Comparison of ENCODE assay signal across 9 cellular contexts in genomic region chrX:40176979-40177430, GRCh38.
DNase-seq lines count a peak whose midpoint lies in the region; TF ChIP-seq lines count a peak whose summit lies in the region.
"Had no signal": no experiment of that assay in that cellular context is flagged by ENCODE, and none has a peak within 500 bp of the region (broad histone marks: within the 10 kb centered on the region; RNA-seq: fewer than 3 reads in every experiment).

No MANE protein-coding gene starts in this region.

- H3K9me3 Mint-ChIP-seq in endodermal cell: peaks cover 23% of the 10 kb centered on the region
- no peaks in the 10 kb centered on the region for H3K9me3 Mint-ChIP-seq in neural crest cell

- H3K36me3 ChIP-seq in SK-N-SH (replicated peaks in 1 of 2; ENCODE audit: control insufficient read depth in 1 of 2, insufficient read depth in 2 of 2, low read length in 1 of 2) (no peaks in the 10 kb centered on the region), endodermal cell (ENCODE audit: control insufficient read depth, insufficient read depth, low read length) (no peaks in the 10 kb centered on the region)

- H2AFZ ChIP-seq in SK-N-SH (ENCODE audit: low read depth): no peak overlapping the region

- peak overlapping the region; percentile 78; the same call in 1 of the 2 replicates for H3K4me2 ChIP-seq in SK-N-SH

- CTCF ChIA-PET in SK-N-SH (lab: Yijun Ruan, JAX): interaction anchor here (0.9 to 1.9 kb wide), 3 partner anchors 11 to 86 kb away, joined by 3 to 5 read pairs (median 5); no protein-coding TSS in a partner anchor

- TF ChIP-seq RAD21 in SK-N-SH (IDR thresholded peaks at IDR 0.05; ENCODE audit: low read length): no peak

- POLR2A ChIA-PET in SK-N-SH (lab: Yijun Ruan, JAX): interaction anchor here (0.6 to 3.4 kb wide), 13 partner anchors 10 to 363 kb away, joined by 3 to 18 read pairs (median 3); partner anchors contain the start of gene BCOR

- H3K27me3 Mint-ChIP-seq in endodermal cell (ENCODE audit: insufficient read depth) (peaks cover 33% of the 10 kb centered on the region), neural crest cell (ENCODE audit: low read depth) (peaks cover 21% of the 10 kb centered on the region)

- peaks cover 5% of the 10 kb centered on the region; the same call in 1 of the 2 replicates for H3K27me3 ChIP-seq in SK-N-SH (ENCODE audit: insufficient read depth)
- peaks cover 14% of the 10 kb centered on the region for H3K27me3 ChIP-seq in endodermal cell (ENCODE audit: control insufficient read depth, insufficient read depth, low read length, poor library complexity, severe bottlenecking)

- TF ChIP-seq EP300 in SK-N-SH (IDR thresholded peaks at IDR 0.05; ENCODE audit: borderline replicate concordance in 1 of 2, low read depth in 1 of 2, low read length in 1 of 2): no peak

- no peak overlapping the region for H3K9ac ChIP-seq in SK-N-SH
- H3K9ac ChIP-seq in endodermal cell (ENCODE audit: extremely low read depth, low read length, poor library complexity, severe bottlenecking): no peak overlapping the region

- TF ChIP-seq CTCF in SK-N-SH (IDR thresholded peaks at IDR 0.05) (no peak), endodermal cell (conservative IDR thresholded peaks at IDR 0.05) (peak; percentile 46), neural crest cell (conservative IDR thresholded peaks at IDR 0.05) (no peak)

- no peaks in the 10 kb centered on the region for H3K36me3 Mint-ChIP-seq in endodermal cell (ENCODE audit: low read depth)
- no peaks in the 10 kb centered on the region for H3K36me3 Mint-ChIP-seq in neural crest cell (ENCODE audit: low read depth)

- H3K4me1 Mint-ChIP-seq in endodermal cell (peaks cover 20% of the 10 kb centered on the region), neural crest cell (peaks cover 43% of the 10 kb centered on the region)

- no peaks in the 10 kb centered on the region for H3K79me2 ChIP-seq in SK-N-SH (ENCODE audit: insufficient read depth)

- H3K4me3 Mint-ChIP-seq in endodermal cell (peak overlapping the region; percentile 74), neural crest cell (peak overlapping the region; percentile 86)

- H4K20me1 ChIP-seq in SK-N-SH (ENCODE audit: insufficient read depth): no peaks in the 10 kb centered on the region

- peak overlapping the region in 1 of 2 experiments; percentile 96; a peak in 2 of 4 replicates for H3K27ac ChIP-seq in SK-N-SH (ENCODE audit: low read depth in 2 of 2, low read length in 1 of 2)
- H3K27ac ChIP-seq in endodermal cell (ENCODE audit: low read depth, low read length): no peak overlapping the region
- H3K27ac ChIP-seq: C4-2B had no signal

- 12% methylated on average over 20 of the region's 22 CpGs for WGBS in SK-N-SH (ENCODE audit: low lambda C conversion rate)
- WGBS in endodermal cell (ENCODE audit: insufficient coverage in 1 of 2, insufficient read length in 1 of 2), 2 experiments: 17% methylated on average over 21 of the region's 22 CpGs; no CpG with 5 or more reads in 1 of the 2 experiments

- H3K4me1 ChIP-seq in SK-N-SH (ENCODE audit: control insufficient read depth in 1 of 2, insufficient read depth in 2 of 2, low read depth in 1 of 2, low read length in 1 of 2) (peaks cover 0 to 20% of the 10 kb centered on the region in 2 experiments; a peak in 2 of 4 replicates), endodermal cell (ENCODE audit: control insufficient read depth, insufficient read depth, low read length) (no peaks in the 10 kb centered on the region)

- H3K27ac Mint-ChIP-seq in endodermal cell: peak overlapping the region; percentile 11
- no peak overlapping the region for H3K27ac Mint-ChIP-seq in neural crest cell (ENCODE audit: unreplicated experiment)

- DNase-seq in NCI-H1105 (lab: John Stamatoyannopoulos, UW) (peak; percentile 24), NCI-H1105 treated with DMSO at 0.1 percent for 48 hours (lab: John Stamatoyannopoulos, UW) (no peak), SK-N-SH (peak; percentile 65), endodermal cell (peak; percentile 75), neural crest cell (ENCODE audit: low read depth, low spot score) (no peak), NCI-H226 (no peak), NCI-H1436 (lab: John Stamatoyannopoulos, UW) (no peak)
- no peak for DNase-seq in stimulated activated CD4-positive, alpha-beta T cell treated with anti-CD3 and anti-CD28 coated beads, Interleukin-4, amount 100 ng/mL, for 24 hours

- H3K4me3 ChIP-seq in SK-N-SH (ENCODE audit: low read depth in 2 of 2, low read length in 1 of 2): peak overlapping the region in 1 of 2 experiments; percentile 51; a peak in 2 of 4 replicates
- no peak overlapping the region for H3K4me3 ChIP-seq in endodermal cell (ENCODE audit: low read length)

- no peaks in the 10 kb centered on the region for H3K9me2 ChIP-seq in SK-N-SH

- no peaks in the 10 kb centered on the region for H3F3A ChIP-seq in SK-N-SH (replicated peaks; ENCODE audit: insufficient read depth)

- H3K9me3 ChIP-seq in SK-N-SH (no peaks in the 10 kb centered on the region), endodermal cell (ENCODE audit: control insufficient read depth, low read length) (no peaks in the 10 kb centered on the region)

TF ChIP-seq in SK-N-SH, 30 proteins besides CTCF, POLR2A, EP300 and RAD21:
- TF ChIP-seq, protein P1, sequence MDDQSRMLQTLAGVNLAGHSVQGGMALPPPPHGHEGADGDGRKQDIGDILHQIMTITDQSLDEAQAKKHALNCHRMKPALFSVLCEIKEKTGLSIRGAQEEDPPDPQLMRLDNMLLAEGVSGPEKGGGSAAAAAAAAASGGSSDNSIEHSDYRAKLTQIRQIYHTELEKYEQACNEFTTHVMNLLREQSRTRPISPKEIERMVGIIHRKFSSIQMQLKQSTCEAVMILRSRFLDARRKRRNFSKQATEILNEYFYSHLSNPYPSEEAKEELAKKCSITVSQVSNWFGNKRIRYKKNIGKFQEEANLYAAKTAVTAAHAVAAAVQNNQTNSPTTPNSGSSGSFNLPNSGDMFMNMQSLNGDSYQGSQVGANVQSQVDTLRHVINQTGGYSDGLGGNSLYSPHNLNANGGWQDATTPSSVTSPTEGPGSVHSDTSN (IDR thresholded peaks at IDR 0.05): no peak
- TF ChIP-seq MXI1 (IDR thresholded peaks at IDR 0.05; ENCODE audit: low read depth, low read length): 0 out of 2 replicates have a peak, but pooled peaks have one; percentile 6
TF ChIP-seq in SK-N-SH: peak in this region for 1.

Comparison
In these comparisons a context has a peak if more than half of its experiments do, and no peak if none do; other contexts are left out.
1. DNase-seq: peak in NCI-H1105 (single experiment), SK-N-SH (single experiment) and endodermal cell (single experiment); none in NCI-H1105 treated with DMSO at 0.1 percent for 48 hours (single experiment), neural crest cell (single experiment), NCI-H226 (single experiment), stimulated activated CD4-positive, alpha-beta T cell treated with anti-CD3 and anti-CD28 coated beads, Interleukin-4, amount 100 ng/mL, for 24 hours (single experiment) and NCI-H1436 (single experiment).